Comparison of ENCODE assay signal across 18 cellular contexts in the genomic region with DNA sequence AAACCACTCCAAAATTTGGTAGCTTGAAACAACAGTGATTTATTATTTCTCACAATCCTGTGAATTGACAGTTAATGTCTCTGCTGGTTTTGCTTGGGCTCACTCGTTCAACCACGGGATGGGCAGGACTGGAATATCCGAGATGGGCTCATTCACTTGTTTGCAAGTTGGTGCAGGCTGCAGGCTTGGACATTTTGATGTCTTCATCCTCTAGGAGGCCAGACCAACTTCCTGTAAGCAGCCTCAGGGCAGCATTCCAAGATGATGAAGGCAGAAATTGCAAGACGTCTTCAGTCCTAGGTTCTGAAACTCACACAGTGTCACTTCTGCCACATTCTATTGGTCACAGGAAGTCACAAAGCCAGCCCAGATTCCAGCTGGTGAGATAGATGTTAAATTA. TPM values are rescaled to one million over a fixed set of nuclear protein-coding genes. Genes with fewer than 3 reads are reported as not detected.
DNase-seq lines count a peak whose midpoint lies in the region; TF ChIP-seq lines count a peak whose summit lies in the region.
"Had no signal": no experiment of that assay in that cellular context is flagged by ENCODE, and none has a peak within 500 bp of the region (broad histone marks: within the 10 kb centered on the region; RNA-seq: fewer than 3 reads in every experiment).

No MANE protein-coding gene starts in this region.

- H3K18ac ChIP-seq in trophoblast cell (ENCODE audit: low read length), result no peak overlapping the region

- H2AFZ ChIP-seq in mammary epithelial cell (ENCODE audit: low read depth, low read length) (no peak overlapping the region), trophoblast cell (ENCODE audit: insufficient read depth, low read length, poor library complexity) (no peak overlapping the region)

- intact Hi-C loops in MCF 10A (cut with micrococcal nuclease) (no loop called here), breast epithelium (cut with DNase I; ENCODE audit: low total_unique reads) (no loop called here), mammary epithelial cell (cut with micrococcal nuclease) (no loop called here)
- intact Hi-C loops in activated naive CD4-positive, alpha-beta T cell treated with anti-CD3 and anti-CD28 coated beads for 36 hours (cut with micrococcal nuclease), result no loop called here

- H3K4me3 ChIP-seq in breast epithelium (no peak overlapping the region), mammary epithelial cell (replicated peaks in 1 of 3; ENCODE audit: insufficient read depth in 1 of 3, low read depth in 2 of 3, low read length in 3 of 3) (no peak overlapping the region), trophoblast cell (ENCODE audit: low read depth, low read length) (no peak overlapping the region)
- H3K4me3 ChIP-seq: A549, BLaER1 had no signal

- no peak overlapping the region for H3K4me3 Mint-ChIP-seq in MCF 10A (ENCODE audit: unreplicated experiment)
- no peak overlapping the region for H3K4me3 Mint-ChIP-seq in type B pancreatic cell
- H3K4me3 Mint-ChIP-seq in activated naive CD4-positive, alpha-beta T cell treated with anti-CD3 and anti-CD28 coated beads for 36 hours, result no peak overlapping the region
- no peak overlapping the region for H3K4me3 Mint-ChIP-seq in nephron progenitor cell
- H3K4me3 Mint-ChIP-seq: CD14-positive monocyte; CD4-positive, alpha-beta memory T cell; IgD-negative memory B cell had no signal

- H3K4ac ChIP-seq in trophoblast cell (ENCODE audit: low read depth, low read length), result no peak overlapping the region

- no peak overlapping the region for H2AK5ac ChIP-seq in trophoblast cell (ENCODE audit: low read length)

- no peak overlapping the region for H3K9ac ChIP-seq in mammary epithelial cell (ENCODE audit: insufficient read depth, low read length)
- no peak overlapping the region for H3K9ac ChIP-seq in trophoblast cell (ENCODE audit: low read length)
- H3K9ac ChIP-seq: BLaER1 had no signal

- POLR2A ChIA-PET in MCF 10A (lab: Yijun Ruan, JAX), result no interaction called here

- H4K91ac ChIP-seq in trophoblast cell (ENCODE audit: low read depth, low read length), result no peak overlapping the region

- H3K27me3 ChIP-seq in breast epithelium (no peaks in the 10 kb centered on the region), mammary epithelial cell (ENCODE audit: insufficient read depth, low read length) (no peaks in the 10 kb centered on the region), trophoblast cell (ENCODE audit: insufficient read depth, low read length) (no peaks in the 10 kb centered on the region)
- H3K27me3 ChIP-seq: BLaER1 had no signal

- H3K4me1 ChIP-seq in breast epithelium (no peaks in the 10 kb centered on the region), mammary epithelial cell (ENCODE audit: insufficient read depth, low read length) (peaks cover 6% of the 10 kb centered on the region), trophoblast cell (ENCODE audit: control insufficient read depth in 1 of 2, insufficient read depth in 2 of 2, low read length in 2 of 2) (no peaks in the 10 kb centered on the region)
- H3K4me1 ChIP-seq: A549, BLaER1 had no signal

- H3K4me1 Mint-ChIP-seq in MCF 10A (ENCODE audit: insufficient read depth, unreplicated experiment) (peaks cover 8% of the 10 kb centered on the region), type B pancreatic cell (ENCODE audit: unreplicated experiment) (no peaks in the 10 kb centered on the region), nephron progenitor cell (no peaks in the 10 kb centered on the region)
- no peaks in the 10 kb centered on the region for H3K4me1 Mint-ChIP-seq in activated naive CD4-positive, alpha-beta T cell treated with anti-CD3 and anti-CD28 coated beads for 36 hours (ENCODE audit: low read depth)
- H3K4me1 Mint-ChIP-seq: CD14-positive monocyte; CD4-positive, alpha-beta memory T cell; IgD-negative memory B cell had no signal

- H3K9me3 ChIP-seq in breast epithelium (peaks cover 4 to 28% of the 10 kb centered on the region in 2 donors), mammary epithelial cell (replicated peaks; ENCODE audit: insufficient read depth, low read length) (peaks cover 73% of the 10 kb centered on the region), trophoblast cell (ENCODE audit: insufficient read depth, low read depth, low read length) (peaks cover 9% of the 10 kb centered on the region)

- H2BK5ac ChIP-seq in trophoblast cell (ENCODE audit: low read depth, low read length, poor library complexity), result no peak overlapping the region

- DNase-seq in MCF 10A (ENCODE audit: unreplicated experiment), result peak; percentile 16
- no peak for DNase-seq in breast epithelium (ENCODE audit: low spot score in 2 of 2)
- DNase-seq in mammary epithelial cell, result peak; percentile 74
- peak; percentile 11 for DNase-seq in iris pigment epithelial cell (ENCODE audit: low read depth)
- peak; percentile 37 to 43 for DNase-seq in trophoblast cell
- no peak for DNase-seq in type B pancreatic cell (ENCODE audit: extremely low spot score, unreplicated experiment)
- no peak for DNase-seq in activated naive CD4-positive, alpha-beta T cell treated with anti-CD3 and anti-CD28 coated beads for 36 hours
- DNase-seq in nephron progenitor cell, result no peak
- DNase-seq: CD4-positive, alpha-beta memory T cell; DMS153; DMS79; GOT3; H7 had no signal

- H3K79me2 ChIP-seq in mammary epithelial cell (ENCODE audit: insufficient read depth, low read length) (peaks cover 22% of the 10 kb centered on the region), trophoblast cell (ENCODE audit: control insufficient read depth, insufficient read depth, low read length, poor library complexity) (no peaks in the 10 kb centered on the region)

- TF ChIP-seq CTCF in MCF 10A (IDR thresholded peaks at IDR 0.05; ENCODE audit: unreplicated experiment), result no peak
- no peak for TF ChIP-seq CTCF in breast epithelium (IDR thresholded peaks at IDR 0.05)
- TF ChIP-seq CTCF in mammary epithelial cell (conservative IDR thresholded peaks at IDR 0.05 in 1 of 2, IDR thresholded peaks at IDR 0.05 in 1 of 2; ENCODE audit: extremely low read depth in 1 of 2, insufficient read depth in 1 of 2, low read depth in 1 of 2, low read length in 2 of 2), result no peak
- TF ChIP-seq CTCF in type B pancreatic cell (conservative IDR thresholded peaks at IDR 0.05), result no peak
- no peak for TF ChIP-seq CTCF in nephron progenitor cell (IDR thresholded peaks at IDR 0.05)

- no peaks in the 10 kb centered on the region for H4K20me1 ChIP-seq in mammary epithelial cell (ENCODE audit: insufficient read depth, low read length)
- H4K20me1 ChIP-seq: BLaER1 had no signal

- H4K8ac ChIP-seq in trophoblast cell (ENCODE audit: low read depth, low read length), result no peak overlapping the region

- H3K36me3 ChIP-seq in breast epithelium (no peaks in the 10 kb centered on the region), mammary epithelial cell (ENCODE audit: insufficient read depth, low read length) (no peaks in the 10 kb centered on the region), trophoblast cell (ENCODE audit: control insufficient read depth in 1 of 2, insufficient read depth in 2 of 2, low read length in 2 of 2) (no peaks in the 10 kb centered on the region)
- H3K36me3 ChIP-seq: BLaER1 had no signal

- CTCF ChIA-PET in MCF 10A (lab: Yijun Ruan, JAX), result interaction anchor here (0.5 to 0.7 kb wide), 2 partner anchors 55 to 673 kb away, joined by 3 read pairs; no protein-coding TSS in a partner anchor
- CTCF ChIA-PET in mammary epithelial cell (lab: Charles Lee; ENCODE audit: low non-redundant PET), result no interaction called here
- CTCF ChIA-PET in activated naive CD4-positive, alpha-beta T cell treated with anti-CD3 and anti-CD28 coated beads for 36 hours (lab: Charles Lee), result no interaction called here

- no peak overlapping the region for H3K27ac Mint-ChIP-seq in MCF 10A (ENCODE audit: low read depth, unreplicated experiment)
- no peak overlapping the region for H3K27ac Mint-ChIP-seq in type B pancreatic cell
- H3K27ac Mint-ChIP-seq in activated naive CD4-positive, alpha-beta T cell treated with anti-CD3 and anti-CD28 coated beads for 36 hours, result no peak overlapping the region
- H3K27ac Mint-ChIP-seq in nephron progenitor cell, result no peak overlapping the region
- H3K27ac Mint-ChIP-seq: CD14-positive monocyte; CD4-positive, alpha-beta memory T cell had no signal

- H3K27me3 Mint-ChIP-seq in MCF 10A (ENCODE audit: insufficient read depth, unreplicated experiment), result no peaks in the 10 kb centered on the region
- no peaks in the 10 kb centered on the region for H3K27me3 Mint-ChIP-seq in type B pancreatic cell
- no peaks in the 10 kb centered on the region for H3K27me3 Mint-ChIP-seq in activated naive CD4-positive, alpha-beta T cell treated with anti-CD3 and anti-CD28 coated beads for 36 hours (ENCODE audit: low read depth)
- H3K27me3 Mint-ChIP-seq in nephron progenitor cell (ENCODE audit: low read depth, poor library complexity), result peaks cover 7% of the 10 kb centered on the region
- H3K27me3 Mint-ChIP-seq: CD4-positive, alpha-beta memory T cell had no signal

- H2BK120ac ChIP-seq in trophoblast cell (ENCODE audit: insufficient read depth, low read length, poor library complexity), result no peak overlapping the region

- H3K4me2 ChIP-seq in mammary epithelial cell (ENCODE audit: insufficient read depth, low read depth, low read length) (no peak overlapping the region), trophoblast cell (ENCODE audit: low read length) (no peak overlapping the region)
- H3K4me2 ChIP-seq: A549, BLaER1 had no signal

- H3K14ac ChIP-seq in trophoblast cell (ENCODE audit: low read length), result no peak overlapping the region

- BruUV-seq in MCF 10A (replicated peaks; lab: Mats Ljungman, UMichigan) (no TSS peak), mammary epithelial cell (replicated peaks; lab: Mats Ljungman, UMichigan) (no TSS peak)

- H4K12ac ChIP-seq in trophoblast cell (ENCODE audit: low read depth, low read length), result no peak overlapping the region

- dilution Hi-C loops in mammary epithelial cell (cut with HindIII; ENCODE audit: low sequenced_read_pairs), result no loop called here

- H3K36me3 Mint-ChIP-seq in MCF 10A (ENCODE audit: insufficient read depth, unreplicated experiment) (peaks cover 7% of the 10 kb centered on the region), type B pancreatic cell (no peaks in the 10 kb centered on the region), nephron progenitor cell (ENCODE audit: low read depth) (no peaks in the 10 kb centered on the region)
- H3K36me3 Mint-ChIP-seq in activated naive CD4-positive, alpha-beta T cell treated with anti-CD3 and anti-CD28 coated beads for 36 hours (ENCODE audit: low read depth), result no peaks in the 10 kb centered on the region
- H3K36me3 Mint-ChIP-seq: CD14-positive monocyte; CD4-positive, alpha-beta memory T cell; IgD-negative memory B cell had no signal

- TF ChIP-seq POLR2A in breast epithelium (IDR thresholded peaks at IDR 0.05), result no peak

- H2BK12ac ChIP-seq in trophoblast cell (ENCODE audit: low read length), result no peak overlapping the region

- 13% methylated on average over 3 of the region's 4 CpGs for WGBS in mammary epithelial cell (ENCODE audit: low coverage, missing lambda C conversion rate)
- WGBS in trophoblast cell (ENCODE audit: extremely low coverage, insufficient coverage, insufficient read length), result no CpG with 5 or more reads among the region's 4 CpGs

- in situ Hi-C loops in mammary epithelial cell (cut with MboI; ENCODE audit: low sequenced_read_pairs in 2 of 2), result no loop called here

- H3K27ac ChIP-seq in breast epithelium (no peak overlapping the region), mammary epithelial cell (ENCODE audit: insufficient read depth, low read depth, low read length) (no peak overlapping the region), trophoblast cell (ENCODE audit: low read depth, low read length) (no peak overlapping the region)
- H3K27ac ChIP-seq: 22Rv1, A549, BLaER1 had no signal

- no peak overlapping the region for H3K23ac ChIP-seq in trophoblast cell (ENCODE audit: low read length)

- H3K79me1 ChIP-seq in trophoblast cell (ENCODE audit: low read length), result no peaks in the 10 kb centered on the region

- H3K9me3 Mint-ChIP-seq in MCF 10A (ENCODE audit: unreplicated experiment) (peaks cover 19% of the 10 kb centered on the region), type B pancreatic cell (peaks cover 9% of the 10 kb centered on the region), nephron progenitor cell (peaks cover 37% of the 10 kb centered on the region)
- peaks cover 20% of the 10 kb centered on the region for H3K9me3 Mint-ChIP-seq in activated naive CD4-positive, alpha-beta T cell treated with anti-CD3 and anti-CD28 coated beads for 36 hours

RNA-seq across cellular contexts. Expression of a gene that starts 47.1 kb away (rescaled TPM):
- 7.2 and 7.7 TPM in 2 replicates for total RNA-seq in MCF 10A (2022)
- 10 to 100 TPM in 1 of 3 donors, 1 to 10 TPM in 1, under 1 TPM in 1; 0.16 to 10.4 (median 8.2) TPM for total RNA-seq in breast epithelium
- 10 to 100 TPM in 1 of 2 donors, 1 to 10 TPM in 1; 5.7 to 10.3 TPM for total RNA-seq in mammary epithelial cell
- 15.6 TPM for polyA plus RNA-seq in mammary epithelial cell
- polyA minus RNA-seq in mammary epithelial cell, result 23.3 TPM
- polyA plus RNA-seq in trophoblast cell (2013), result 3.3 TPM in 2 replicates
- total RNA-seq in type B pancreatic cell (ENCODE audit: low replicate concordance), result 4.1 and 13.3 TPM in 2 replicates
- not detected for total RNA-seq in activated naive CD4-positive, alpha-beta T cell treated with anti-CD3 and anti-CD28 coated beads for 36 hours
- total RNA-seq: CD4-positive, alpha-beta memory T cell had no signal
- polyA plus RNA-seq: CD14-positive monocyte; CD4-positive, alpha-beta memory T cell; IgD-negative memory B cell had no signal

Comparison
In these comparisons a context has a peak if more than half of its experiments do, and no peak if none do; other contexts are left out.
1. DNase-seq: peak in MCF 10A (single experiment), mammary epithelial cell (single experiment), iris pigment epithelial cell (single experiment) and trophoblast cell (2 of 2); none in breast epithelium (0 of 2), type B pancreatic cell (single experiment), activated naive CD4-positive, alpha-beta T cell treated with anti-CD3 and anti-CD28 coated beads for 36 hours (single experiment) and nephron progenitor cell (single experiment).